Comparison of ENCODE assay signal across 10 cellular contexts in genomic region chr19:570315-570714, GRCh38. TPM values are rescaled to one million over a fixed set of nuclear protein-coding genes. Genes with fewer than 3 reads are reported as not detected.
DNase-seq lines count a peak whose midpoint lies in the region; ATAC-seq and TF ChIP-seq lines count a peak whose summit lies in the region.
"Had no signal": no experiment of that assay in that cellular context is flagged by ENCODE, and none has a peak within 500 bp of the region (broad histone marks: within the 10 kb centered on the region; RNA-seq: fewer than 3 reads in every experiment).

No MANE protein-coding gene starts in this region.

- H3K9ac ChIP-seq in OCI-LY1 (ENCODE audit: low read length), result no peak overlapping the region

- POLR2A ChIA-PET in activated CD4-positive, alpha-beta T cell treated with anti-CD3 and anti-CD28 coated beads, Interleukin-2, amount 10 ng/mL, durations not matched to agents 7 days and 5 days (lab: Charles Lee), result no interaction called here
- POLR2A ChIA-PET in activated CD4-positive, alpha-beta T cell treated with anti-CD3 and anti-CD28 coated beads for 36 hours (lab: Charles Lee), result interaction anchor here (0.6 kb wide), 1 partner anchor 39 kb away, joined by 3 read pairs; the partner anchor contains the start of gene CDC34

- H3K27ac Mint-ChIP-seq in activated CD4-positive, alpha-beta T cell treated with anti-CD3 and anti-CD28 coated beads, Interleukin-2, amount 10 ng/mL, durations not matched to agents 7 days and 5 days, result peak overlapping the region; percentile 83
- H3K27ac Mint-ChIP-seq in activated CD4-positive, alpha-beta T cell treated with anti-CD3 and anti-CD28 coated beads for 36 hours, result no peak overlapping the region
- H3K27ac Mint-ChIP-seq in chondrocyte (ENCODE audit: unreplicated experiment), result no peak overlapping the region

- H3K27me3 ChIP-seq in OCI-LY1 (ENCODE audit: insufficient read depth, low read length), result no peaks in the 10 kb centered on the region
- H3K27me3 ChIP-seq: stomach had no signal

- no peaks in the 10 kb centered on the region for H3K9me3 Mint-ChIP-seq in activated CD4-positive, alpha-beta T cell treated with anti-CD3 and anti-CD28 coated beads, Interleukin-2, amount 10 ng/mL, durations not matched to agents 7 days and 5 days
- H3K9me3 Mint-ChIP-seq in activated CD4-positive, alpha-beta T cell treated with anti-CD3 and anti-CD28 coated beads for 36 hours (ENCODE audit: low read depth), result no peaks in the 10 kb centered on the region
- H3K9me3 Mint-ChIP-seq in chondrocyte (ENCODE audit: low read depth), result no peaks in the 10 kb centered on the region
- H3K9me3 Mint-ChIP-seq: activated naive CD4-positive, alpha-beta T cell treated with anti-CD3 and anti-CD28 coated beads, Interleukin-2, amount 50 U/mL, for 24 hours had no signal

- peak overlapping the region; percentile 40 for H3K4me3 Mint-ChIP-seq in activated CD4-positive, alpha-beta T cell treated with anti-CD3 and anti-CD28 coated beads, Interleukin-2, amount 10 ng/mL, durations not matched to agents 7 days and 5 days
- H3K4me3 Mint-ChIP-seq in activated CD4-positive, alpha-beta T cell treated with anti-CD3 and anti-CD28 coated beads for 36 hours, result no peak overlapping the region
- H3K4me3 Mint-ChIP-seq in chondrocyte (ENCODE audit: unreplicated experiment), result no peak overlapping the region

- no peaks in the 10 kb centered on the region for H4K20me1 ChIP-seq in OCI-LY1 (ENCODE audit: insufficient read depth, low read length)

- intact Hi-C loops in activated CD4-positive, alpha-beta T cell treated with anti-CD3 and anti-CD28 coated beads for 36 hours (cut with DNase I, micrococcal nuclease), result loop anchor here in 1 of 2 experiments (5.0 kb wide), 1 partner anchor 92 kb away; the partner anchor contains the start of gene RNF126

- CTCF ChIA-PET in activated CD4-positive, alpha-beta T cell treated with anti-CD3 and anti-CD28 coated beads, Interleukin-2, amount 10 ng/mL, durations not matched to agents 7 days and 5 days (lab: Charles Lee), result interaction anchor here (1.0 to 1.1 kb wide), 2 partner anchors 14 to 60 kb away, joined by 3 read pairs; no protein-coding TSS in a partner anchor
- CTCF ChIA-PET in activated CD4-positive, alpha-beta T cell treated with anti-CD3 and anti-CD28 coated beads for 36 hours (lab: Charles Lee), result interaction anchor here (0.7 to 1.1 kb wide), 3 partner anchors 9 to 59 kb away, joined by 3 to 4 read pairs (median 3); no protein-coding TSS in a partner anchor

- H3K27ac ChIP-seq in OCI-LY1 (ENCODE audit: low read depth, low read length, poor library complexity, severe bottlenecking), result peak overlapping the region; percentile 18

- no peaks in the 10 kb centered on the region for H3K27me3 Mint-ChIP-seq in activated CD4-positive, alpha-beta T cell treated with anti-CD3 and anti-CD28 coated beads, Interleukin-2, amount 10 ng/mL, durations not matched to agents 7 days and 5 days
- H3K27me3 Mint-ChIP-seq in activated CD4-positive, alpha-beta T cell treated with anti-CD3 and anti-CD28 coated beads for 36 hours, result no peaks in the 10 kb centered on the region
- no peaks in the 10 kb centered on the region for H3K27me3 Mint-ChIP-seq in chondrocyte (ENCODE audit: low read depth)
- H3K27me3 Mint-ChIP-seq: activated naive CD4-positive, alpha-beta T cell treated with anti-CD3 and anti-CD28 coated beads, Interleukin-2, amount 50 U/mL, for 24 hours had no signal

- no peak overlapping the region for H2AFZ ChIP-seq in OCI-LY1 (ENCODE audit: low read length)

- peaks cover 31% of the 10 kb centered on the region for H3K4me1 ChIP-seq in OCI-LY1 (ENCODE audit: insufficient read depth, low read length, severe bottlenecking)

- DNase-seq in activated CD4-positive, alpha-beta T cell treated with anti-CD3 and anti-CD28 coated beads, Interleukin-2, amount 10 ng/mL, durations not matched to agents 7 days and 5 days, result no peak
- no peak for DNase-seq in activated CD4-positive, alpha-beta T cell treated with anti-CD3 and anti-CD28 coated beads for 36 hours
- DNase-seq in chondrocyte (ENCODE audit: low spot score) (peak; percentile 43), retina (peak; percentile 16), NOMO-1 treated with dmso at 0.1 percent for 144 hours (lab: John Stamatoyannopoulos, UW; ENCODE audit: unreplicated experiment) (no peak)
- no peak for DNase-seq in stimulated activated CD4-positive, alpha-beta T cell treated with anti-CD3 and anti-CD28 coated beads, Interleukin-15, amount 100 ng/mL, for 24 hours

- H3K9me3 ChIP-seq in OCI-LY1 (ENCODE audit: low read length), result no peaks in the 10 kb centered on the region
- H3K9me3 ChIP-seq: stomach had no signal

- no peaks in the 10 kb centered on the region for H3K36me3 ChIP-seq in OCI-LY1 (ENCODE audit: insufficient read depth, low read length)
- H3K36me3 ChIP-seq: stomach had no signal

- peaks cover 34% of the 10 kb centered on the region for H3K4me1 Mint-ChIP-seq in activated CD4-positive, alpha-beta T cell treated with anti-CD3 and anti-CD28 coated beads, Interleukin-2, amount 10 ng/mL, durations not matched to agents 7 days and 5 days
- H3K4me1 Mint-ChIP-seq in activated CD4-positive, alpha-beta T cell treated with anti-CD3 and anti-CD28 coated beads for 36 hours, result peaks cover 25% of the 10 kb centered on the region
- peaks cover 34% of the 10 kb centered on the region for H3K4me1 Mint-ChIP-seq in chondrocyte (ENCODE audit: low read depth)

- no peak for ATAC-seq in activated CD4-positive, alpha-beta T cell treated with anti-CD3 and anti-CD28 coated beads for 36 hours
- ATAC-seq in HG02610 (IDR thresholded peaks at IDR 0.05; ENCODE audit: unreplicated experiment), result no peak

- TF ChIP-seq CTCF in OCI-LY1 (IDR thresholded peaks at IDR 0.05; ENCODE audit: low read length) (no peak), chondrocyte (IDR thresholded peaks at IDR 0.05) (no peak)

- no peaks in the 10 kb centered on the region for H3K36me3 Mint-ChIP-seq in activated CD4-positive, alpha-beta T cell treated with anti-CD3 and anti-CD28 coated beads, Interleukin-2, amount 10 ng/mL, durations not matched to agents 7 days and 5 days (ENCODE audit: low read depth)
- peaks cover 6% of the 10 kb centered on the region for H3K36me3 Mint-ChIP-seq in activated CD4-positive, alpha-beta T cell treated with anti-CD3 and anti-CD28 coated beads for 36 hours (ENCODE audit: low read depth)
- H3K36me3 Mint-ChIP-seq in chondrocyte (ENCODE audit: low read depth), result no peaks in the 10 kb centered on the region
- H3K36me3 Mint-ChIP-seq: activated naive CD4-positive, alpha-beta T cell treated with anti-CD3 and anti-CD28 coated beads, Interleukin-2, amount 50 U/mL, for 24 hours had no signal

- no peak overlapping the region for H3K4me3 ChIP-seq in OCI-LY1 (ENCODE audit: low read depth, low read length, poor library complexity, severe bottlenecking)

- H3K79me2 ChIP-seq in OCI-LY1 (ENCODE audit: insufficient read depth, low read length), result peaks cover 22% of the 10 kb centered on the region

- H3F3A ChIP-seq in OCI-LY1 (ENCODE audit: insufficient read depth, low read length), result peaks cover 7% of the 10 kb centered on the region; the same call in 1 of the 2 replicates

- peak overlapping the region; percentile 15; the same call in 1 of the 2 replicates for H3K4me2 ChIP-seq in OCI-LY1 (ENCODE audit: low read length)

- H3K9me2 ChIP-seq in OCI-LY1 (ENCODE audit: low read depth, low read length), result no peaks in the 10 kb centered on the region

RNA-seq across cellular contexts. Expression of gene BSG, which starts 2.1 kb away (rescaled TPM):
- total RNA-seq in activated CD4-positive, alpha-beta T cell treated with anti-CD3 and anti-CD28 coated beads, Interleukin-2, amount 10 ng/mL, durations not matched to agents 7 days and 5 days, result 100 to 1,000 TPM; 233 TPM
- 100 to 1,000 TPM; 165 to 175 TPM for total RNA-seq in activated CD4-positive, alpha-beta T cell treated with anti-CD3 and anti-CD28 coated beads for 36 hours
- 440 to 503 TPM (median 452 TPM) in 3 replicates for total RNA-seq in chondrocyte

RNA-seq across cellular contexts. Expression of gene HCN2, which starts 19.4 kb away (rescaled TPM):
- total RNA-seq in activated CD4-positive, alpha-beta T cell treated with anti-CD3 and anti-CD28 coated beads, Interleukin-2, amount 10 ng/mL, durations not matched to agents 7 days and 5 days, result 1 to 10 TPM; 2.6 to 3.2 TPM
- under 1 TPM; 0.48 to 0.53 TPM for total RNA-seq in activated CD4-positive, alpha-beta T cell treated with anti-CD3 and anti-CD28 coated beads for 36 hours
- total RNA-seq in chondrocyte, result 6.2 to 6.8 TPM (median 6.7 TPM) in 3 replicates

RNA-seq across cellular contexts. Expression of gene GZMM, which starts 26.5 kb away (rescaled TPM):
- total RNA-seq in activated CD4-positive, alpha-beta T cell treated with anti-CD3 and anti-CD28 coated beads, Interleukin-2, amount 10 ng/mL, durations not matched to agents 7 days and 5 days, result 10 to 100 TPM; 44.5 to 47.4 TPM
- 10 to 100 TPM; 22.5 to 25.3 TPM for total RNA-seq in activated CD4-positive, alpha-beta T cell treated with anti-CD3 and anti-CD28 coated beads for 36 hours
- not detected in 3 replicates for total RNA-seq in chondrocyte

RNA-seq across cellular contexts. Expression of gene CDC34, which starts 38.8 kb away (rescaled TPM):
- 10 to 100 TPM; 43.7 to 50.8 TPM for total RNA-seq in activated CD4-positive, alpha-beta T cell treated with anti-CD3 and anti-CD28 coated beads, Interleukin-2, amount 10 ng/mL, durations not matched to agents 7 days and 5 days
- 10 to 100 TPM; 36.7 to 41.5 TPM for total RNA-seq in activated CD4-positive, alpha-beta T cell treated with anti-CD3 and anti-CD28 coated beads for 36 hours
- total RNA-seq in chondrocyte, result 41.4 to 71.1 TPM (median 66.9 TPM) in 3 replicates

Comparison
In these comparisons a context has a peak if more than half of its experiments do, and no peak if none do; other contexts are left out.
1. DNase-seq: peak in chondrocyte (single experiment) and retina (single experiment); none in activated CD4-positive, alpha-beta T cell treated with anti-CD3 and anti-CD28 coated beads, Interleukin-2, amount 10 ng/mL, durations not matched to agents 7 days and 5 days (single experiment), activated CD4-positive, alpha-beta T cell treated with anti-CD3 and anti-CD28 coated beads for 36 hours (single experiment), NOMO-1 treated with dmso at 0.1 percent for 144 hours (single experiment) and stimulated activated CD4-positive, alpha-beta T cell treated with anti-CD3 and anti-CD28 coated beads, Interleukin-15, amount 100 ng/mL, for 24 hours (single experiment).
2. RNA of gene GZMM, which starts 26.5 kb away (total RNA-seq): 44.5 to 47.4 TPM in activated CD4-positive, alpha-beta T cell treated with anti-CD3 and anti-CD28 coated beads, Interleukin-2, amount 10 ng/mL, durations not matched to agents 7 days and 5 days and 22.5 to 25.3 TPM in activated CD4-positive, alpha-beta T cell treated with anti-CD3 and anti-CD28 coated beads for 36 hours; not detected in chondrocyte; every median in the first group is over 10 times any median in the second.